In the genomic region with DNA sequence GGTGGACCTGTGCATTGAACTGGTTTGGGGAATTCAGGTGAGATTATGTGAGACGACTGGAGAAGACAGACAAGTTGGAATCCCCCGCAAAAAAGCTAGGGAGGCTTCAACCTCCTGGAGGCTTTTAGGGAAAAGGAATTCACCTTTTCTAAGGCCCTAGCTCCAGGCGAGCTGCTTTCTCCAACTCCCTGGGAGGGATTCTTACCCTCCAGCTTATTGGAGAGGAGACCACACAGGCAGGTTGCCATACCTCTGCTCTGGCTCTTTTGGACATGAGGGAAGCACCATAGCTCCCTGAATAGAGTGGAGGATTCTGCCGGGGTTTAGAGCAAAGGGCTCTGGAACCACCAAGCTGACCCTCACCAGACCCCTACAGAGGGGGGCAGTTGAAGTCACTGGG, we compare ENCODE assay signal across 14 cellular contexts.
DNase-seq lines count a peak whose midpoint lies in the region; ATAC-seq and TF ChIP-seq lines count a peak whose summit lies in the region.
"Had no signal": no experiment of that assay in that cellular context is flagged by ENCODE, and none has a peak within 500 bp of the region (broad histone marks: within the 10 kb centered on the region; RNA-seq: fewer than 3 reads in every experiment).

No MANE protein-coding gene starts in this region.

- H3K4me1 ChIP-seq in H9 (ENCODE audit: insufficient read depth, low read length) = peaks cover 14% of the 10 kb centered on the region; the same call in 1 of the 2 replicates
- H3K4me1 ChIP-seq: SJSA1 had no signal

- H2BK20ac ChIP-seq in H9 (ENCODE audit: low read depth, low read length, poor library complexity, severe bottlenecking) = no peak overlapping the region

- no peak overlapping the region for H3K27ac ChIP-seq in CD4-positive, alpha-beta T cell (ENCODE audit: low read depth, low read length)
- H3K27ac ChIP-seq in H9 (ENCODE audit: insufficient read length, low read depth, low read length) (no peak overlapping the region), substantia nigra (ENCODE audit: low read depth, low read length, poor library complexity, severe bottlenecking) (no peak overlapping the region)
- H3K27ac ChIP-seq: SJSA1 had no signal

- H3K18ac ChIP-seq in H9 (ENCODE audit: insufficient read length, low read depth, low read length) = no peak overlapping the region

- no peak overlapping the region for H2BK5ac ChIP-seq in H9 (ENCODE audit: insufficient read length, low read length)

- no peaks in the 10 kb centered on the region for H3K9me3 Mint-ChIP-seq in CD4-positive, alpha-beta T cell
- H3K9me3 Mint-ChIP-seq in H9 = no peaks in the 10 kb centered on the region
- no peaks in the 10 kb centered on the region for H3K9me3 Mint-ChIP-seq in effector memory CD8-positive, alpha-beta T cell
- H3K9me3 Mint-ChIP-seq in neural crest cell = no peaks in the 10 kb centered on the region

- POLR2A ChIA-PET in CD4-positive, alpha-beta T cell (lab: Charles Lee) = interaction anchor here (0.8 kb wide), 1 partner anchor 11 kb away, joined by 5 read pairs; no protein-coding TSS in a partner anchor

- H3K9me3 ChIP-seq in CD4-positive, alpha-beta T cell (ENCODE audit: control insufficient read depth, low read length) = no peaks in the 10 kb centered on the region
- H3K9me3 ChIP-seq in H9 (ENCODE audit: control insufficient read depth, low read depth, low read length) = no peaks in the 10 kb centered on the region
- H3K9me3 ChIP-seq: SJSA1 had no signal

- no peak overlapping the region for H3T11ph ChIP-seq in H9 (ENCODE audit: low read length)

- peaks cover 28% of the 10 kb centered on the region for H3K4me1 Mint-ChIP-seq in CD4-positive, alpha-beta T cell (ENCODE audit: low read depth)
- H3K4me1 Mint-ChIP-seq in H9 (peaks cover 58 to 69% of the 10 kb centered on the region in 2 experiments), neural crest cell (peaks cover 4% of the 10 kb centered on the region)
- peaks cover 17% of the 10 kb centered on the region in 2 donors for H3K4me1 Mint-ChIP-seq in effector memory CD8-positive, alpha-beta T cell (ENCODE audit: low read depth in 2 of 2)

- H3K4me3 Mint-ChIP-seq in CD4-positive, alpha-beta T cell = no peak overlapping the region
- H3K4me3 Mint-ChIP-seq in H9 (no peak overlapping the region), neural crest cell (peak overlapping the region; percentile 56)
- no peak overlapping the region for H3K4me3 Mint-ChIP-seq in effector memory CD8-positive, alpha-beta T cell

- H4K20me1 ChIP-seq in H9 (ENCODE audit: control insufficient read depth, insufficient read depth, insufficient read length) = no peaks in the 10 kb centered on the region

- CTCF ChIA-PET in CD4-positive, alpha-beta T cell (lab: Charles Lee) = no interaction called here

- H4K5ac ChIP-seq in H9 (ENCODE audit: insufficient read length, low read depth, low read length) = no peak overlapping the region

- ATAC-seq in CD4-positive, alpha-beta T cell (ENCODE audit: poor library complexity) = no peak
- ATAC-seq in effector memory CD8-positive, alpha-beta T cell (replicated peaks) = no peak
- no peak for ATAC-seq in GM19324 (IDR thresholded peaks at IDR 0.05; ENCODE audit: low FRiP score, unreplicated experiment)
- ATAC-seq: PC-3 had no signal

- H3K56ac ChIP-seq in H9 (ENCODE audit: insufficient read length, low read depth, low read length) = no peak overlapping the region

- no peak overlapping the region for H2AK5ac ChIP-seq in H9 (ENCODE audit: insufficient read length, low read length)

- no peak overlapping the region for H2BK12ac ChIP-seq in H9 (ENCODE audit: insufficient read length, low read depth, low read length)

- H3K27ac Mint-ChIP-seq in CD4-positive, alpha-beta T cell = peak overlapping the region; percentile 78
- H3K27ac Mint-ChIP-seq in H9 (peak overlapping the region; percentile 29 to 93 (median 75); a peak in 6 of 7 replicates), neural crest cell (ENCODE audit: unreplicated experiment) (peak overlapping the region; percentile 83)
- H3K27ac Mint-ChIP-seq in effector memory CD8-positive, alpha-beta T cell = peak overlapping the region; percentile 55 to 94

- H3K27me3 ChIP-seq in CD4-positive, alpha-beta T cell (ENCODE audit: control insufficient read depth, insufficient read depth, low read length) = no peaks in the 10 kb centered on the region
- H3K27me3 ChIP-seq in H9 (ENCODE audit: insufficient read depth, low read length) = no peaks in the 10 kb centered on the region
- H3K27me3 ChIP-seq: SJSA1 had no signal

- no peak overlapping the region for H3K9ac ChIP-seq in H9 (ENCODE audit: extremely low read depth, insufficient read length, low read length)

- no peak for TF ChIP-seq CTCF in CD4-positive, alpha-beta T cell (IDR thresholded peaks at IDR 0.05)
- TF ChIP-seq CTCF in H9 (conservative IDR thresholded peaks at IDR 0.05) (no peak), neural crest cell (conservative IDR thresholded peaks at IDR 0.05) (no peak)

- no peak overlapping the region for H4K8ac ChIP-seq in H9 (replicated peaks; ENCODE audit: insufficient read length, low read depth, low read length)

- H3K27me3 Mint-ChIP-seq in CD4-positive, alpha-beta T cell = no peaks in the 10 kb centered on the region
- H3K27me3 Mint-ChIP-seq in H9 (ENCODE audit: low read depth) = no peaks in the 10 kb centered on the region; the same call in 1 of the 2 replicates
- no peaks in the 10 kb centered on the region for H3K27me3 Mint-ChIP-seq in effector memory CD8-positive, alpha-beta T cell
- no peaks in the 10 kb centered on the region for H3K27me3 Mint-ChIP-seq in neural crest cell (ENCODE audit: low read depth)

- H2BK120ac ChIP-seq in H9 (ENCODE audit: low read depth, low read length, poor library complexity, severe bottlenecking) = no peak overlapping the region

- peaks cover 30% of the 10 kb centered on the region for H3K36me3 Mint-ChIP-seq in CD4-positive, alpha-beta T cell (ENCODE audit: low read depth)
- H3K36me3 Mint-ChIP-seq in H9 (ENCODE audit: insufficient read depth in 1 of 3, low read depth in 3 of 3) (peaks cover 6 to 37% (median 27%) of the 10 kb centered on the region in 3 experiments), neural crest cell (ENCODE audit: low read depth) (peaks cover 26% of the 10 kb centered on the region)
- H3K36me3 Mint-ChIP-seq in effector memory CD8-positive, alpha-beta T cell (ENCODE audit: insufficient read depth) = peaks cover 15% of the 10 kb centered on the region

- no peak overlapping the region for H4K91ac ChIP-seq in H9 (ENCODE audit: insufficient read length, low read depth, low read length)

- intact Hi-C loops in CD4-positive, alpha-beta T cell (cut with DNase I, micrococcal nuclease) = loop anchor here in 1 of 2 experiments (10.0 kb wide), 1 partner anchor 223 kb away; the partner anchor contains the start of gene SKIDA1

- H3K79me2 ChIP-seq in H9 (ENCODE audit: insufficient read depth, low read length) = no peaks in the 10 kb centered on the region; the same call in 1 of the 2 replicates

- H3K23me2 ChIP-seq in H9 (ENCODE audit: insufficient read length, low read depth, low read length, poor library complexity, severe bottlenecking) = no peaks in the 10 kb centered on the region

- no peak overlapping the region for H3K14ac ChIP-seq in H9 (ENCODE audit: insufficient read depth, low read length)

- H3K23ac ChIP-seq in H9 (ENCODE audit: insufficient read length, low read depth, low read length) = no peak overlapping the region

- no peak for DNase-seq in CD4-positive, alpha-beta T cell
- DNase-seq in H9 (no peak), neural crest cell (ENCODE audit: low read depth, low spot score) (no peak), substantia nigra (lab: John Stamatoyannopoulos, UW) (no peak)
- DNase-seq in effector memory CD8-positive, alpha-beta T cell = no peak
- no peak for DNase-seq in activated CD4-positive, alpha-beta T cell treated with anti-CD3 and anti-CD28 coated beads for 48 hours
- DNase-seq: DND-41, Kasumi-1, NCI-H1417 treated with DMSO at 0.1 percent for 48 hours, NCI-H2081, NCI-H226, PC-3 had no signal

- H2AFZ ChIP-seq in H9 (ENCODE audit: low read length) = no peak overlapping the region

- H2BK15ac ChIP-seq in H9 (ENCODE audit: low read depth, low read length) = no peak overlapping the region

- WGBS in H9 (ENCODE audit: extremely low coverage, insufficient read length, low lambda C conversion rate) = no CpG with 5 or more reads among the region's 4 CpGs

- no peak overlapping the region for H3K4me2 ChIP-seq in H9 (ENCODE audit: insufficient read depth, insufficient read length, low read length)

- no peak overlapping the region for H3K4ac ChIP-seq in H9 (ENCODE audit: low read depth, low read length)

- no peaks in the 10 kb centered on the region for H3K79me1 ChIP-seq in H9 (ENCODE audit: insufficient read depth, low read depth, low read length, poor library complexity, severe bottlenecking)
